In genomic region chr3:79632842-79633241, GRCh38 we compare ENCODE assay signal across 23 cellular contexts.
DNase-seq lines count a peak whose midpoint lies in the region; ATAC-seq, FAIRE-seq and TF ChIP-seq lines count a peak whose summit lies in the region.
"Had no signal": no experiment of that assay in that cellular context is flagged by ENCODE, and none has a peak within 500 bp of the region (broad histone marks: within the 10 kb centered on the region; RNA-seq: fewer than 3 reads in every experiment).

No MANE protein-coding gene starts in this region.

- intact Hi-C loops in MCF 10A (cut with micrococcal nuclease), result no loop called here
- intact Hi-C loops in breast epithelium (cut with DNase I; ENCODE audit: low total_unique reads), result no loop called here

- CTCF ChIA-PET in MCF 10A (lab: Yijun Ruan, JAX), result interaction anchor here (0.7 kb wide), 1 partner anchor 204 kb away, joined by 3 read pairs; no protein-coding TSS in a partner anchor

- DNase-seq in MCF 10A (ENCODE audit: unreplicated experiment), result peak; percentile 9
- no peak for DNase-seq in breast epithelium (ENCODE audit: low spot score in 2 of 2)
- DNase-seq in bronchial epithelial cell (ENCODE audit: low read depth), result peak; percentile 46
- no peak for DNase-seq in inferior parietal cortex (ENCODE audit: extremely low spot score)
- no peak for DNase-seq in SIG-M5 treated with dmso at 0.1 percent for 504 hours (lab: John Stamatoyannopoulos, UW; ENCODE audit: unreplicated experiment)
- DNase-seq in GM12891 (ENCODE audit: insufficient read length, low spot score), result no peak
- DNase-seq: AML-193; Caco-2; Calu3; CD4-positive, alpha-beta T cell; CD8-positive, alpha-beta T cell; DMS79 treated with DMSO at 0.1 percent for 48 hours; GF-D8 had no signal

- no peak overlapping the region for H3K4me3 Mint-ChIP-seq in MCF 10A (ENCODE audit: unreplicated experiment)
- H3K4me3 Mint-ChIP-seq: B cell; CD4-positive, alpha-beta T cell; CD8-positive, alpha-beta T cell had no signal

- no peaks in the 10 kb centered on the region for H3K4me1 ChIP-seq in breast epithelium
- H3K4me1 ChIP-seq: A549; BLaER1 treated with 17β-estradiol and CSF1 and Interleukin-3, amounts not matched to agents 10 nM and 100 nM; Caco-2 had no signal

- TF ChIP-seq POLR2A in breast epithelium (IDR thresholded peaks at IDR 0.05), result no peak
- no peak for TF ChIP-seq POLR2A in GM12891 (IDR thresholded peaks at IDR 0.05; ENCODE audit: low read depth, low read length)

- BruUV-seq in MCF 10A (replicated peaks; lab: Mats Ljungman, UMichigan), result no TSS peak

- no peaks in the 10 kb centered on the region for H3K4me1 Mint-ChIP-seq in MCF 10A (ENCODE audit: insufficient read depth, unreplicated experiment)
- H3K4me1 Mint-ChIP-seq: B cell had no signal

- H3K27me3 ChIP-seq in breast epithelium (no peaks in the 10 kb centered on the region), bronchial epithelial cell (ENCODE audit: control insufficient read depth, insufficient read depth, low read length) (no peaks in the 10 kb centered on the region)
- H3K27me3 ChIP-seq: BLaER1 treated with 17β-estradiol and CSF1 and Interleukin-3, amounts not matched to agents 10 nM and 100 nM had no signal

- H3K36me3 Mint-ChIP-seq in MCF 10A (ENCODE audit: insufficient read depth, unreplicated experiment), result no peaks in the 10 kb centered on the region
- H3K36me3 Mint-ChIP-seq: CD8-positive, alpha-beta T cell had no signal

- no peak for FAIRE-seq in bronchial epithelial cell (lab: Jason Lieb, UNC)
- no peak for FAIRE-seq in GM12891 (lab: Jason Lieb, UNC)
- FAIRE-seq: A549, D721Med, G401.6, GM12892, GM18507 had no signal

- H3K9me3 ChIP-seq in breast epithelium, result no peaks in the 10 kb centered on the region
- H3K9me3 ChIP-seq: A549; BLaER1 treated with 17β-estradiol and CSF1 and Interleukin-3, amounts not matched to agents 10 nM and 100 nM; Caco-2 had no signal

- H3K27ac Mint-ChIP-seq in MCF 10A (ENCODE audit: low read depth, unreplicated experiment), result no peak overlapping the region
- H3K27ac Mint-ChIP-seq: B cell; CD4-positive, alpha-beta T cell; CD8-positive, alpha-beta T cell had no signal

- H3K36me3 ChIP-seq in breast epithelium (no peaks in the 10 kb centered on the region), bronchial epithelial cell (ENCODE audit: control insufficient read depth, insufficient read depth, low read length) (no peaks in the 10 kb centered on the region)
- H3K36me3 ChIP-seq: BLaER1 treated with 17β-estradiol and CSF1 and Interleukin-3, amounts not matched to agents 10 nM and 100 nM had no signal

- no peaks in the 10 kb centered on the region for H3K27me3 Mint-ChIP-seq in MCF 10A (ENCODE audit: insufficient read depth, unreplicated experiment)
- H3K27me3 Mint-ChIP-seq: B cell; CD4-positive, alpha-beta T cell had no signal

- ATAC-seq in esophagus mucosa, result peak; percentile 52
- ATAC-seq: A549; CD8-positive, alpha-beta T cell had no signal

- no peak for TF ChIP-seq CTCF in MCF 10A (IDR thresholded peaks at IDR 0.05; ENCODE audit: unreplicated experiment)
- no peak for TF ChIP-seq CTCF in breast epithelium (IDR thresholded peaks at IDR 0.05)
- TF ChIP-seq CTCF in bronchial epithelial cell (IDR thresholded peaks at IDR 0.05; ENCODE audit: insufficient read depth, low read length, severe bottlenecking), result no peak

- H3K4me3 ChIP-seq in breast epithelium, result no peak overlapping the region
- no peak overlapping the region for H3K4me3 ChIP-seq in bronchial epithelial cell (ENCODE audit: low read depth, low read length)
- H3K4me3 ChIP-seq: A549; BLaER1 treated with 17β-estradiol and CSF1 and Interleukin-3, amounts not matched to agents 10 nM and 100 nM had no signal

- POLR2A ChIA-PET in MCF 10A (lab: Yijun Ruan, JAX), result interaction anchor here (0.6 kb wide), 1 partner anchor 21 kb away, joined by 4 read pairs; no protein-coding TSS in a partner anchor

- peaks cover 12% of the 10 kb centered on the region for H3K9me3 Mint-ChIP-seq in MCF 10A (ENCODE audit: unreplicated experiment)

- no peak overlapping the region for H3K27ac ChIP-seq in breast epithelium
- H3K27ac ChIP-seq: 22Rv1; A549; BLaER1 treated with 17β-estradiol and CSF1 and Interleukin-3, amounts not matched to agents 10 nM and 100 nM; C4-2B had no signal

TF ChIP-seq in GM12891, 5 proteins besides CTCF, POLR2A, EP300 and RAD21:
- TF ChIP-seq POLR2AphosphoS5 (IDR thresholded peaks at IDR 0.05; ENCODE audit: low read depth, low read length) (no peak), POU2F2 (IDR thresholded peaks at IDR 0.05; ENCODE audit: low read depth, low read length) (no peak), TAF1 (IDR thresholded peaks at IDR 0.05; ENCODE audit: low read depth, low read length) (no peak), PAX5 (IDR thresholded peaks at IDR 0.05; ENCODE audit: insufficient read depth, low read length, severe bottlenecking) (no peak), SPI1 (IDR thresholded peaks at IDR 0.05; ENCODE audit: low read depth, low read length) (no peak)
TF ChIP-seq in GM12891: peak in this region for 0.

Comparison
In these comparisons a context has a peak if more than half of its experiments do, and no peak if none do; other contexts are left out.
1. DNase-seq: peak in MCF 10A (single experiment) and bronchial epithelial cell (single experiment); none in breast epithelium (0 of 2), inferior parietal cortex (single experiment), SIG-M5 treated with dmso at 0.1 percent for 504 hours (single experiment) and GM12891 (single experiment).